Comparison of ENCODE assay signal across 32 cellular contexts in genomic region chr10:97115846-97116245, GRCh38.
"Had no signal": no experiment of that assay in that cellular context is flagged by ENCODE, and none has a peak within 500 bp of the region (broad histone marks: within the 10 kb centered on the region; RNA-seq: fewer than 3 reads in every experiment).

No MANE protein-coding gene starts in this region.

- H3K9me3 ChIP-seq: adrenal gland, body of pancreas, breast epithelium, colonic mucosa, heart left ventricle had no signal

- H3K36me3 ChIP-seq: adrenal gland, breast epithelium, cardiac muscle cell, colonic mucosa, heart left ventricle, WERI-Rb-1 had no signal

- H3K4me1 ChIP-seq: adrenal gland, body of pancreas, breast epithelium, colonic mucosa, heart left ventricle had no signal

- H3K4me3 Mint-ChIP-seq: activated CD4-positive, alpha-beta memory T cell treated with anti-CD3 and anti-CD28 coated beads, Interleukin-2, amount 10 ng/mL, durations not matched to agents 7 days and 5 days; activated CD4-positive, alpha-beta T cell treated with anti-CD3 and anti-CD28 coated beads for 36 hours; activated CD4-positive, alpha-beta T cell treated with anti-CD3 and anti-CD28 coated beads, Interleukin-2, amount 10 ng/mL, durations not matched to agents 24 days and 14 days; activated naive CD4-positive, alpha-beta T cell treated with anti-CD3 and anti-CD28 coated beads for 36 hours; activated naive CD4-positive, alpha-beta T cell treated with anti-CD3 and anti-CD28 coated beads, Interleukin-2, amount 50 U/mL, for 24 hours; activated naive CD8-positive, alpha-beta T cell treated with anti-CD3 and anti-CD28 coated beads for 36 hours; activated naive CD8-positive, alpha-beta T cell treated with anti-CD3 and anti-CD28 coated beads, Interleukin-2, amount 50 U/mL, for 24 hours; activated T-cell treated with anti-CD3 and anti-CD28 coated beads, Interleukin-2, amount 50 U/mL, for 4 hours; activated T-helper 1 cell treated with anti-CD3 and anti-CD28 coated beads, Interleukin-12 subunit alpha, Interleukin-12 subunit beta, Interleukin-2, Interleukin-4 antibody, amounts not matched to agents 30 ng/mL and 10 ng/mL and 1 ng/mL, durations not matched to agents 14 hours and 24 hours and 36 hours; endodermal cell; T-helper 17 cell; T-helper 2 cell treated with Interferon-gamma antibody and Interleukin-4, amounts not matched to agents 5 μg/mL and 100 μg/mL, for 36 hours had no signal

- H3K27ac Mint-ChIP-seq: activated CD4-positive, alpha-beta memory T cell treated with anti-CD3 and anti-CD28 coated beads, Interleukin-2, amount 10 ng/mL, durations not matched to agents 7 days and 5 days; activated CD4-positive, alpha-beta T cell treated with anti-CD3 and anti-CD28 coated beads for 36 hours; activated CD4-positive, alpha-beta T cell treated with anti-CD3 and anti-CD28 coated beads, Interleukin-2, amount 10 ng/mL, durations not matched to agents 24 days and 14 days; activated naive CD4-positive, alpha-beta T cell treated with anti-CD3 and anti-CD28 coated beads for 36 hours; activated naive CD4-positive, alpha-beta T cell treated with anti-CD3 and anti-CD28 coated beads, Interleukin-2, amount 50 U/mL, for 24 hours; activated naive CD8-positive, alpha-beta T cell treated with anti-CD3 and anti-CD28 coated beads for 36 hours; activated naive CD8-positive, alpha-beta T cell treated with anti-CD3 and anti-CD28 coated beads, Interleukin-2, amount 50 U/mL, for 24 hours; activated T-helper 1 cell treated with anti-CD3 and anti-CD28 coated beads, Interleukin-12 subunit alpha, Interleukin-12 subunit beta, Interleukin-2, Interleukin-4 antibody, amounts not matched to agents 30 ng/mL and 10 ng/mL and 1 ng/mL, durations not matched to agents 14 hours and 24 hours and 36 hours; activated T-helper 2 cell treated with anti-CD3 and anti-CD28 coated beads, Interferon-gamma antibody, Interleukin-2, Interleukin-4, amounts not matched to agents 10 μg/mL and 5 μg/mL and 100 μg/mL, durations not matched to agents 14 hours and 24 hours and 36 hours; endodermal cell; T-helper 17 cell; T-helper 2 cell treated with Interferon-gamma antibody and Interleukin-4, amounts not matched to agents 5 μg/mL and 100 μg/mL, for 36 hours had no signal

- H3K27ac ChIP-seq: adrenal gland, body of pancreas, breast epithelium, cardiac muscle cell, colonic mucosa, heart left ventricle, WERI-Rb-1 had no signal

- H3K27me3 ChIP-seq: breast epithelium, cardiac muscle cell, colonic mucosa had no signal

- H3K36me3 Mint-ChIP-seq: activated naive CD4-positive, alpha-beta T cell treated with anti-CD3 and anti-CD28 coated beads, Interleukin-2, amount 50 U/mL, for 24 hours; activated naive CD8-positive, alpha-beta T cell treated with anti-CD3 and anti-CD28 coated beads for 36 hours had no signal

- ATAC-seq: activated CD4-positive, alpha-beta T cell treated with anti-CD3 and anti-CD28 coated beads for 36 hours; activated naive CD8-positive, alpha-beta T cell treated with anti-CD3 and anti-CD28 coated beads, Interleukin-2, amount 50 U/mL, for 24 hours; activated T-cell treated with anti-CD3 and anti-CD28 coated beads, Interleukin-2, amount 50 U/mL, for 4 hours; body of pancreas; heart left ventricle; T-helper 17 cell had no signal

- H3K4me3 ChIP-seq: adrenal gland, body of pancreas, breast epithelium, cardiac muscle cell, colonic mucosa, heart left ventricle had no signal

- FAIRE-seq: frontal cortex had no signal

- H3K4me1 Mint-ChIP-seq: activated CD4-positive, alpha-beta memory T cell treated with anti-CD3 and anti-CD28 coated beads, Interleukin-2, amount 10 ng/mL, durations not matched to agents 7 days and 5 days; activated CD4-positive, alpha-beta T cell treated with anti-CD3 and anti-CD28 coated beads for 36 hours; activated CD4-positive, alpha-beta T cell treated with anti-CD3 and anti-CD28 coated beads, Interleukin-2, amount 10 ng/mL, durations not matched to agents 24 days and 14 days; activated naive CD4-positive, alpha-beta T cell treated with anti-CD3 and anti-CD28 coated beads, Interleukin-2, amount 50 U/mL, for 24 hours; activated naive CD8-positive, alpha-beta T cell treated with anti-CD3 and anti-CD28 coated beads for 36 hours; activated naive CD8-positive, alpha-beta T cell treated with anti-CD3 and anti-CD28 coated beads, Interleukin-2, amount 50 U/mL, for 24 hours; endodermal cell had no signal

- DNase-seq: activated CD4-positive, alpha-beta memory T cell treated with anti-CD3 and anti-CD28 coated beads, Interleukin-2, amount 10 ng/mL, durations not matched to agents 7 days and 5 days; activated CD4-positive, alpha-beta T cell treated with anti-CD3 and anti-CD28 coated beads for 36 hours; activated CD4-positive, alpha-beta T cell treated with anti-CD3 and anti-CD28 coated beads, Interleukin-2, amount 10 ng/mL, durations not matched to agents 24 days and 14 days; activated CD4-positive, CD25-positive, alpha-beta regulatory T cell; activated CD4-positive, CD25-positive, alpha-beta regulatory T cell treated with anti-CD3 and anti-CD28 coated beads, Interleukin-2, amount 50 U/mL, for 72 hours; activated CD8-positive, alpha-beta memory T cell treated with anti-CD3 and anti-CD28 coated beads for 24 hours; activated effector memory CD4-positive, alpha-beta T cell treated with anti-CD3 and anti-CD28 coated beads, Interleukin-2, amount 50 U/mL, for 16 hours; activated naive CD4-positive, alpha-beta T cell treated with anti-CD3 and anti-CD28 coated beads for 36 hours; activated naive CD8-positive, alpha-beta T cell treated with anti-CD3 and anti-CD28 coated beads for 36 hours; activated naive CD8-positive, alpha-beta T cell treated with anti-CD3 and anti-CD28 coated beads, Interleukin-2, amount 50 U/mL, for 24 hours; activated T-cell treated with anti-CD3 and anti-CD28 coated beads, Interleukin-2, amount 50 U/mL, for 4 hours; adrenal gland; aorta; body of pancreas; central memory CD4-positive, alpha-beta T cell; cerebellar nuclear complex; colonic mucosa; effector memory CD4-positive, alpha-beta T cell; endodermal cell; foreskin fibroblast; heart left ventricle; T-helper 1 cell; T-helper 17 cell; T1000; WERI-Rb-1 had no signal

- H3K9me3 Mint-ChIP-seq: activated CD4-positive, alpha-beta memory T cell treated with anti-CD3 and anti-CD28 coated beads, Interleukin-2, amount 10 ng/mL, durations not matched to agents 7 days and 5 days; activated CD4-positive, alpha-beta T cell treated with anti-CD3 and anti-CD28 coated beads, Interleukin-2, amount 10 ng/mL, durations not matched to agents 24 days and 14 days; activated naive CD4-positive, alpha-beta T cell treated with anti-CD3 and anti-CD28 coated beads for 36 hours; activated naive CD4-positive, alpha-beta T cell treated with anti-CD3 and anti-CD28 coated beads, Interleukin-2, amount 50 U/mL, for 24 hours; activated naive CD8-positive, alpha-beta T cell treated with anti-CD3 and anti-CD28 coated beads for 36 hours; activated naive CD8-positive, alpha-beta T cell treated with anti-CD3 and anti-CD28 coated beads, Interleukin-2, amount 50 U/mL, for 24 hours; activated T-cell treated with anti-CD3 and anti-CD28 coated beads, Interleukin-2, amount 50 U/mL, for 4 hours; activated T-helper 1 cell treated with anti-CD3 and anti-CD28 coated beads, Interleukin-12 subunit alpha, Interleukin-12 subunit beta, Interleukin-2, Interleukin-4 antibody, amounts not matched to agents 30 ng/mL and 10 ng/mL and 1 ng/mL, durations not matched to agents 14 hours and 24 hours and 36 hours; activated T-helper 2 cell treated with anti-CD3 and anti-CD28 coated beads, Interferon-gamma antibody, Interleukin-2, Interleukin-4, amounts not matched to agents 10 μg/mL and 5 μg/mL and 100 μg/mL, durations not matched to agents 14 hours and 24 hours and 36 hours; endodermal cell; T-helper 2 cell treated with Interferon-gamma antibody and Interleukin-4, amounts not matched to agents 5 μg/mL and 100 μg/mL, for 36 hours had no signal
